In the genomic region with DNA sequence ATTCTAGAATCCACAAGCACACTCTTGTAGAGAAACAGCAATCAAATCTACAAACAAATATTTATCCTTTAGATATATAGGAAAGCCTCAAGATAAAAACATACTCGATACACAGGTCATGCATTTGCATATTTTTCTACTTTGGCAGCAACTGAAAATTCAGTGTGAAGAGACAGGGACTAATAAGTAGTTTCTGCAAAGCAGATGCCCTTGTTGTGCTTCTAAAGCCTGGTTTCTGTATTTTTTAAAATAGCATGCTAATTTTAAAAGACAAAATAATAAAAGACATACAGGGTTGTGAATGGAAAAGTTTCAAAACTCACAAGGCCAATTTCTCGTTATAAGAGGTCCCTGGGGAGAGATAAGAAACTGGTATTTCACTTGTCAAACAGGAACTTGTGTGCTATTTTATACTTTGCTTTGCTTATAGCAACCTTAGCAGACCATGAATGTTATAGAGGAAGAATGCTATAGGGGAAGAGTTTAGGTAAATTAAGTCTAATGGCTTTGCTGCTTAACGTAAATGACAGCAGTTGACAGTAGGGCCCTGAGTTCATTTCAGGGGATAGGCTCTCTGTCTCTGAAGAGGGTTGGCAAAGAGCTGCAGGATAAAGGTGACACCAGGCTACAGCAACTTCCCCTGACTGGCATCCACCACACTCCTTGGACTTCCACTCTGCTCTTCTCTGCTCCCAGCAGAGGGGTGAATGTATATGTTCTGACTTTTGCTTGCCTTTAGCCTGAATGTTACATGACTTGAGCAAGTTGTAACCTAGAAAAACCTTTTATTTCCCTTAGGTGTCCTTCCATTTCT, we compare ENCODE assay signal across 12 cellular contexts. TPM values are rescaled to one million over a fixed set of nuclear protein-coding genes. Genes with fewer than 3 reads are reported as not detected.
DNase-seq lines count a peak whose midpoint lies in the region; ATAC-seq and TF ChIP-seq lines count a peak whose summit lies in the region.
"Had no signal": no experiment of that assay in that cellular context is flagged by ENCODE, and none has a peak within 500 bp of the region (broad histone marks: within the 10 kb centered on the region; RNA-seq: fewer than 3 reads in every experiment).

No MANE protein-coding gene starts in this region.

- POLR2A ChIA-PET in SK-N-SH (lab: Yijun Ruan, JAX), result no interaction called here

- peaks cover 2% of the 10 kb centered on the region for H3K27me3 Mint-ChIP-seq in T-helper 2 cell treated with Interferon-gamma antibody and Interleukin-4, amounts not matched to agents 5 μg/mL and 100 μg/mL, for 36 hours (ENCODE audit: low read depth)

- no peaks in the 10 kb centered on the region for H3F3A ChIP-seq in SK-N-SH (replicated peaks; ENCODE audit: insufficient read depth)

- CTCF ChIA-PET in SK-N-SH (lab: Yijun Ruan, JAX), result interaction anchor here (1.4 to 1.6 kb wide), 2 partner anchors 16 to 149 kb away, joined by 5 to 6 read pairs; no protein-coding TSS in a partner anchor

- TF ChIP-seq POLR2A in esophagus squamous epithelium (IDR thresholded peaks at IDR 0.05), result no peak

- TF ChIP-seq CTCF in fibroblast of pulmonary artery (IDR thresholded peaks at IDR 0.05; ENCODE audit: low read length, missing control alignments) (no peak), esophagus squamous epithelium (IDR thresholded peaks at IDR 0.05) (no peak), SK-N-SH (IDR thresholded peaks at IDR 0.05) (no peak)

- H3K9me3 Mint-ChIP-seq in T-helper 2 cell treated with Interferon-gamma antibody and Interleukin-4, amounts not matched to agents 5 μg/mL and 100 μg/mL, for 36 hours, result no peaks in the 10 kb centered on the region

- H3K9me2 ChIP-seq in SK-N-SH, result no peaks in the 10 kb centered on the region

- no peak overlapping the region for H3K27ac Mint-ChIP-seq in T-helper 2 cell treated with Interferon-gamma antibody and Interleukin-4, amounts not matched to agents 5 μg/mL and 100 μg/mL, for 36 hours
- H3K27ac Mint-ChIP-seq: naive thymus-derived CD8-positive, alpha-beta T cell had no signal

- no peak overlapping the region for H2AFZ ChIP-seq in SK-N-SH (ENCODE audit: low read depth)

- H3K4me3 ChIP-seq in fibroblast of pulmonary artery (replicated peaks; ENCODE audit: low read depth, low read length), result no peak overlapping the region
- H3K4me3 ChIP-seq in esophagus squamous epithelium, result no peak overlapping the region
- H3K4me3 ChIP-seq in SK-N-SH (ENCODE audit: low read depth in 2 of 2, low read length in 1 of 2), result no peak overlapping the region
- H3K4me3 ChIP-seq: breast epithelium had no signal

- no peaks in the 10 kb centered on the region for H3K9me3 ChIP-seq in esophagus squamous epithelium
- H3K9me3 ChIP-seq in SK-N-SH, result no peaks in the 10 kb centered on the region; the same call in 1 of the 2 replicates
- H3K9me3 ChIP-seq: breast epithelium had no signal

- DNase-seq in fibroblast of pulmonary artery (ENCODE audit: low read depth), result peak; percentile 23
- DNase-seq in T-helper 2 cell treated with Interferon-gamma antibody and Interleukin-4, amounts not matched to agents 5 μg/mL and 100 μg/mL, for 36 hours (ENCODE audit: low spot score), result no peak
- no peak for DNase-seq in H4 (ENCODE audit: low spot score)
- DNase-seq in esophagus squamous epithelium (lab: John Stamatoyannopoulos, UW), result no peak
- DNase-seq in SK-N-SH, result no peak
- DNase-seq: naive thymus-derived CD8-positive, alpha-beta T cell had no signal

- H3K27me3 ChIP-seq in esophagus squamous epithelium (no peaks in the 10 kb centered on the region), SK-N-SH (ENCODE audit: insufficient read depth) (no peaks in the 10 kb centered on the region)
- H3K27me3 ChIP-seq: breast epithelium had no signal

- intact Hi-C loops in esophagus squamous epithelium (cut with DNase I), result no loop called here

- no peak overlapping the region for H3K4me3 Mint-ChIP-seq in T-helper 2 cell treated with Interferon-gamma antibody and Interleukin-4, amounts not matched to agents 5 μg/mL and 100 μg/mL, for 36 hours
- H3K4me3 Mint-ChIP-seq: naive thymus-derived CD8-positive, alpha-beta T cell had no signal

- TF ChIP-seq RAD21 in SK-N-SH (IDR thresholded peaks at IDR 0.05; ENCODE audit: low read length), result no peak

- no peaks in the 10 kb centered on the region for H3K4me1 ChIP-seq in esophagus squamous epithelium
- peaks cover 0 to 10% of the 10 kb centered on the region in 2 experiments; a peak in 3 of 4 replicates for H3K4me1 ChIP-seq in SK-N-SH (ENCODE audit: control insufficient read depth in 1 of 2, insufficient read depth in 2 of 2, low read depth in 1 of 2, low read length in 1 of 2)
- H3K4me1 ChIP-seq: breast epithelium had no signal

- no peak for TF ChIP-seq EP300 in SK-N-SH (IDR thresholded peaks at IDR 0.05; ENCODE audit: borderline replicate concordance in 1 of 2, low read depth in 1 of 2, low read length in 1 of 2)

- H3K4me2 ChIP-seq in SK-N-SH, result no peak overlapping the region

- no peaks in the 10 kb centered on the region for H4K20me1 ChIP-seq in SK-N-SH (ENCODE audit: insufficient read depth)

- ATAC-seq in GM18909 (IDR thresholded peaks at IDR 0.05; ENCODE audit: poor library complexity, unreplicated experiment) (peak; percentile 95), HG02571 (IDR thresholded peaks at IDR 0.05; ENCODE audit: unreplicated experiment) (peak; percentile 88), HG03460 (IDR thresholded peaks at IDR 0.05; ENCODE audit: unreplicated experiment) (peak; percentile 97)
- ATAC-seq: naive thymus-derived CD8-positive, alpha-beta T cell had no signal

- no peak overlapping the region for H3K9ac ChIP-seq in SK-N-SH

- H3K36me3 ChIP-seq in esophagus squamous epithelium (no peaks in the 10 kb centered on the region), SK-N-SH (replicated peaks in 1 of 2; ENCODE audit: control insufficient read depth in 1 of 2, insufficient read depth in 2 of 2, low read length in 1 of 2) (no peaks in the 10 kb centered on the region)
- H3K36me3 ChIP-seq: breast epithelium had no signal

- H3K27ac ChIP-seq in esophagus squamous epithelium (no peak overlapping the region), SK-N-SH (ENCODE audit: low read depth in 2 of 2, low read length in 1 of 2) (no peak overlapping the region)
- H3K27ac ChIP-seq: breast epithelium had no signal

- 46 to 70% methylated on average over 3 of the region's 3 CpGs for WGBS in esophagus squamous epithelium, 2 donors
- WGBS in SK-N-SH (ENCODE audit: low lambda C conversion rate), result 76% methylated on average over 3 of the region's 3 CpGs

- H3K79me2 ChIP-seq in SK-N-SH (ENCODE audit: insufficient read depth), result no peaks in the 10 kb centered on the region

- no peaks in the 10 kb centered on the region for H3K36me3 Mint-ChIP-seq in T-helper 2 cell treated with Interferon-gamma antibody and Interleukin-4, amounts not matched to agents 5 μg/mL and 100 μg/mL, for 36 hours (ENCODE audit: low read depth)
- H3K36me3 Mint-ChIP-seq: IgD-negative memory B cell; naive thymus-derived CD8-positive, alpha-beta T cell had no signal

- H3K4me1 Mint-ChIP-seq in T-helper 2 cell treated with Interferon-gamma antibody and Interleukin-4, amounts not matched to agents 5 μg/mL and 100 μg/mL, for 36 hours (ENCODE audit: low read depth), result no peaks in the 10 kb centered on the region
- H3K4me1 Mint-ChIP-seq: naive thymus-derived CD8-positive, alpha-beta T cell had no signal

TF ChIP-seq in SK-N-SH, 30 proteins besides CTCF, POLR2A, EP300 and RAD21:
- TF ChIP-seq EZH2phosphoT487 (IDR thresholded peaks at IDR 0.05; ENCODE audit: borderline replicate concordance, low read depth), result no peak
- TF ChIP-seq, protein P1, sequence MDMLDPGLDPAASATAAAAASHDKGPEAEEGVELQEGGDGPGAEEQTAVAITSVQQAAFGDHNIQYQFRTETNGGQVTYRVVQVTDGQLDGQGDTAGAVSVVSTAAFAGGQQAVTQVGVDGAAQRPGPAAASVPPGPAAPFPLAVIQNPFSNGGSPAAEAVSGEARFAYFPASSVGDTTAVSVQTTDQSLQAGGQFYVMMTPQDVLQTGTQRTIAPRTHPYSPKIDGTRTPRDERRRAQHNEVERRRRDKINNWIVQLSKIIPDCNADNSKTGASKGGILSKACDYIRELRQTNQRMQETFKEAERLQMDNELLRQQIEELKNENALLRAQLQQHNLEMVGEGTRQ (IDR thresholded peaks at IDR 0.05; ENCODE audit: borderline replicate concordance, low read depth, low read length), result no peak
- no peak for TF ChIP-seq MXI1 (IDR thresholded peaks at IDR 0.05; ENCODE audit: low read depth, low read length)
- no peak for TF ChIP-seq GATA2 (CRISPR knock-in tag; IDR thresholded peaks at IDR 0.05)

RNA-seq across cellular contexts. Expression of gene RGS13, which starts 9.4 kb away (rescaled TPM):
- total RNA-seq in H4 (2014; rRNA removed; shearing (Covaris generic)), result not detected in 2 replicates
- 1 to 10 TPM in 1 of 4 donors, under 1 TPM in 1, not detected in 2; 0.06 to 2.9 TPM for total RNA-seq in esophagus squamous epithelium
- polyA plus RNA-seq in SK-N-SH (2012; rRNA removed), result 0.05 TPM in 1 of 2 replicates, not detected in the other
- polyA plus RNA-seq in SK-N-SH (2012; cell fraction: cytosol; rRNA removed), result 0.05 and 0.08 TPM in 2 replicates
- polyA plus RNA-seq in SK-N-SH (2012; cell fraction: nucleus; rRNA removed), result 0.01 TPM in 1 of 2 replicates, not detected in the other
- total RNA-seq: G401; naive thymus-derived CD8-positive, alpha-beta T cell had no signal
- polyA plus RNA-seq: naive thymus-derived CD8-positive, alpha-beta T cell had no signal

RNA-seq across cellular contexts. Expression of gene RGS1, which starts 51.0 kb away (rescaled TPM):
- total RNA-seq in H4 (2014; rRNA removed; shearing (Covaris generic)), result 2.4 and 4.5 TPM in 2 replicates
- total RNA-seq in esophagus squamous epithelium, result 10 to 100 TPM in 3 of 4 donors, 1 to 10 TPM in 1; 7.4 to 55.9 (median 22.6) TPM
- polyA plus RNA-seq in SK-N-SH (2012; rRNA removed), result 0.05 and 0.12 TPM in 2 replicates
- polyA plus RNA-seq in SK-N-SH (2012; cell fraction: cytosol; rRNA removed), result 0.07 and 0.18 TPM in 2 replicates
- 0.11 and 0.24 TPM in 2 replicates for polyA plus RNA-seq in SK-N-SH (2012; cell fraction: nucleus; rRNA removed)
